In genomic region chr14:56894591-56894991, GRCh38 we compare ENCODE assay signal across 26 cellular contexts.
"Had no signal": no experiment of that assay in that cellular context is flagged by ENCODE, and none has a peak within 500 bp of the region (broad histone marks: within the 10 kb centered on the region; RNA-seq: fewer than 3 reads in every experiment).

No MANE protein-coding gene starts in this region.

- H3K4me3 Mint-ChIP-seq: activated naive CD8-positive, alpha-beta T cell; nephron; stimulated activated effector memory CD8-positive, alpha-beta T cell treated with anti-CD3 and anti-CD28 coated beads, Interleukin-12 subunit alpha, Interleukin-12 subunit beta, amount 100 ng/mL, for 72 hours; stimulated activated naive CD8-positive, alpha-beta T cell treated with anti-CD3 and anti-CD28 coated beads, Interleukin-15, Interleukin-2, amounts not matched to agents 100 ng/mL and 50 ng/mL, for 24 hours had no signal

- H3K27ac Mint-ChIP-seq: activated naive CD8-positive, alpha-beta T cell; nephron; stimulated activated effector memory CD8-positive, alpha-beta T cell treated with anti-CD3 and anti-CD28 coated beads, Interleukin-12 subunit alpha, Interleukin-12 subunit beta, amount 100 ng/mL, for 72 hours; stimulated activated naive CD8-positive, alpha-beta T cell treated with anti-CD3 and anti-CD28 coated beads, Interleukin-15, Interleukin-2, amounts not matched to agents 100 ng/mL and 50 ng/mL, for 24 hours had no signal

- H3K4me3 ChIP-seq: adrenal gland, body of pancreas, cardiac muscle cell, colonic mucosa, gastrocnemius medialis, left ventricle myocardium inferior, lung, right lobe of liver, thoracic aorta, uterus had no signal

- H3K4me1 ChIP-seq: adrenal gland, body of pancreas, colonic mucosa, gastrocnemius medialis, left ventricle myocardium inferior, right lobe of liver, uterus had no signal

- H3K9me3 Mint-ChIP-seq: nephron; stimulated activated naive CD8-positive, alpha-beta T cell treated with anti-CD3 and anti-CD28 coated beads, Interleukin-15, Interleukin-2, amounts not matched to agents 100 ng/mL and 50 ng/mL, for 24 hours had no signal

- H3K36me3 Mint-ChIP-seq: activated naive CD8-positive, alpha-beta T cell; stimulated activated effector memory CD8-positive, alpha-beta T cell treated with anti-CD3 and anti-CD28 coated beads, Interleukin-12 subunit alpha, Interleukin-12 subunit beta, amount 100 ng/mL, for 72 hours had no signal

- H3K9me3 ChIP-seq: adrenal gland, body of pancreas, colonic mucosa, gastrocnemius medialis, left ventricle myocardium inferior, neutrophil, right lobe of liver, thoracic aorta, uterus had no signal

- H3K36me3 ChIP-seq: adrenal gland, cardiac muscle cell, colonic mucosa, gastrocnemius medialis, left ventricle myocardium inferior, neutrophil, right lobe of liver, thoracic aorta, uterus had no signal

- DNase-seq: activated CD4-positive, alpha-beta T cell treated with anti-CD3 and anti-CD28 coated beads for 4 hours; activated CD4-positive, alpha-beta T cell treated with anti-CD3 and anti-CD28 coated beads, Interleukin-2, amount 50 U/mL, for 4 hours; activated effector memory CD4-positive, alpha-beta T cell treated with Interleukin-2 at 50 U/mL for 16 hours; activated naive CD4-positive, alpha-beta T cell treated with Interleukin-2 at 50 U/mL for 16 hours; adrenal gland; aorta; body of pancreas; cerebellar nuclear complex; colonic mucosa; effector CD8-positive, alpha-beta T cell; gastrocnemius medialis; glutamatergic neuron; left ventricle myocardium inferior; right lobe of liver; stimulated activated CD4-positive, alpha-beta T cell treated with anti-CD3 and anti-CD28 coated beads, Interleukin-4, amount 100 ng/mL, for 1 hour; T-helper 1 cell; trophoblast cell; uterus had no signal

- ATAC-seq: body of pancreas; gastrocnemius medialis; right lobe of liver; stimulated activated effector memory CD8-positive, alpha-beta T cell treated with anti-CD3 and anti-CD28 coated beads, Interleukin-12 subunit alpha, Interleukin-12 subunit beta, amount 100 ng/mL, for 72 hours had no signal

- H3K27me3 ChIP-seq: body of pancreas, colonic mucosa, gastrocnemius medialis, neutrophil, right lobe of liver, uterus had no signal

- H3K27ac ChIP-seq: adrenal gland, body of pancreas, cardiac muscle cell, colonic mucosa, gastrocnemius medialis, left ventricle myocardium inferior, neutrophil, right lobe of liver, thoracic aorta, uterus had no signal

- H3K4me1 Mint-ChIP-seq: nephron; stimulated activated effector memory CD8-positive, alpha-beta T cell treated with anti-CD3 and anti-CD28 coated beads, Interleukin-12 subunit alpha, Interleukin-12 subunit beta, amount 100 ng/mL, for 72 hours had no signal
